In the genomic region with DNA sequence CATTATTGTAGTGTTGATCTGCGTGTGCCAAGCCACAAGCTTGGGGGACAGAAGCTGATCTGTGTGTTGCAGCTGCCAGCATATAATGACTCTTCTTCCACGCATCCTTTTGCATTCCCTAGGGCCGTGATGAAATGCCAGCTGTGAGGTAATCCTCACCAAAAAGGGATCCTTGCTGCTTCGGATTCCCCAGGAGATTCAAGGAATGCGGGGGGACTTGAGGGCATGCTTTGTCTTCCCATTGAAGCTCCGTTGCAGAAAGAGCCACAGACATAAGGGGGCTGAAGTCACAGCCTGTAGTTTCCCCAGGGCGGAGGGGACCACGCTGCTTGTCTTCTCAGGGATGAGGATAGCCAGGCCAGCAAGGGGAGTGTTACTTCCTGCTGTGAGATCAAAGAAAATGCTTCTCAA, we compare ENCODE assay signal across 1 cellular context.
TF ChIP-seq lines count a peak whose summit lies in the region.

No MANE protein-coding gene starts in this region.

TF ChIP-seq in H1, 55 proteins besides CTCF, POLR2A, EP300 and RAD21:
- TF ChIP-seq, protein P1, sequence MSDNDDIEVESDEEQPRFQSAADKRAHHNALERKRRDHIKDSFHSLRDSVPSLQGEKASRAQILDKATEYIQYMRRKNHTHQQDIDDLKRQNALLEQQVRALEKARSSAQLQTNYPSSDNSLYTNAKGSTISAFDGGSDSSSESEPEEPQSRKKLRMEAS (IDR thresholded peaks at IDR 0.05): 0 out of 2 replicates have a peak, but pooled peaks have one; percentile 28
- TF ChIP-seq HDAC6 (IDR thresholded peaks at IDR 0.05; ENCODE audit: low read depth, low read length): no peak
- TF ChIP-seq EZH2 (IDR thresholded peaks at IDR 0.05; ENCODE audit: low read depth, low read length, severe bottlenecking): no peak
- peak; percentile 85 for TF ChIP-seq TBP (IDR thresholded peaks at IDR 0.05; ENCODE audit: low read depth, low read length)
- no peak for TF ChIP-seq SAP30 (IDR thresholded peaks at IDR 0.05; ENCODE audit: insufficient read depth, insufficient replicate concordance, low read length)
- no peak for TF ChIP-seq KDM4A (IDR thresholded peaks at IDR 0.05; ENCODE audit: low read depth, low read length, severe bottlenecking)
- no peak for TF ChIP-seq RBBP5 (IDR thresholded peaks at IDR 0.05; ENCODE audit: borderline replicate concordance, low read depth, low read length)
- TF ChIP-seq, protein P2, sequence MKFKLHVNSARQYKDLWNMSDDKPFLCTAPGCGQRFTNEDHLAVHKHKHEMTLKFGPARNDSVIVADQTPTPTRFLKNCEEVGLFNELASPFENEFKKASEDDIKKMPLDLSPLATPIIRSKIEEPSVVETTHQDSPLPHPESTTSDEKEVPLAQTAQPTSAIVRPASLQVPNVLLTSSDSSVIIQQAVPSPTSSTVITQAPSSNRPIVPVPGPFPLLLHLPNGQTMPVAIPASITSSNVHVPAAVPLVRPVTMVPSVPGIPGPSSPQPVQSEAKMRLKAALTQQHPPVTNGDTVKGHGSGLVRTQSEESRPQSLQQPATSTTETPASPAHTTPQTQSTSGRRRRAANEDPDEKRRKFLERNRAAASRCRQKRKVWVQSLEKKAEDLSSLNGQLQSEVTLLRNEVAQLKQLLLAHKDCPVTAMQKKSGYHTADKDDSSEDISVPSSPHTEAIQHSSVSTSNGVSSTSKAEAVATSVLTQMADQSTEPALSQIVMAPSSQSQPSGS (IDR thresholded peaks at IDR 0.05; ENCODE audit: low read length): no peak
- no peak for TF ChIP-seq BRCA1 (IDR thresholded peaks at IDR 0.05; ENCODE audit: low read depth, low read length)
- no peak for TF ChIP-seq NANOG (IDR thresholded peaks at IDR 0.05; ENCODE audit: insufficient read depth, low read depth, low read length, poor library complexity, severe bottlenecking)
- TF ChIP-seq CBX8 (IDR thresholded peaks at IDR 0.05; ENCODE audit: borderline replicate concordance, low read depth, low read length): no peak
- no peak for TF ChIP-seq SRF (IDR thresholded peaks at IDR 0.05; ENCODE audit: low read depth, low read length)
- TF ChIP-seq SP1 (IDR thresholded peaks at IDR 0.05; ENCODE audit: low read depth, low read length): 0 out of 2 replicates have a peak, but pooled peaks have one; percentile 54
- TF ChIP-seq SIX5 (IDR thresholded peaks at IDR 0.05; ENCODE audit: low read depth, low read length): no peak
- TF ChIP-seq HDAC2 (IDR thresholded peaks at IDR 0.05; ENCODE audit: borderline replicate concordance in 1 of 2, low read depth in 2 of 2, low read length in 2 of 2): no peak
- no peak for TF ChIP-seq GTF2F1 (IDR thresholded peaks at IDR 0.05; ENCODE audit: borderline replicate concordance, low read depth, low read length)
- no peak for TF ChIP-seq CHD1 (IDR thresholded peaks at IDR 0.05; ENCODE audit: low read depth, low read length)
- TF ChIP-seq, protein P3, sequence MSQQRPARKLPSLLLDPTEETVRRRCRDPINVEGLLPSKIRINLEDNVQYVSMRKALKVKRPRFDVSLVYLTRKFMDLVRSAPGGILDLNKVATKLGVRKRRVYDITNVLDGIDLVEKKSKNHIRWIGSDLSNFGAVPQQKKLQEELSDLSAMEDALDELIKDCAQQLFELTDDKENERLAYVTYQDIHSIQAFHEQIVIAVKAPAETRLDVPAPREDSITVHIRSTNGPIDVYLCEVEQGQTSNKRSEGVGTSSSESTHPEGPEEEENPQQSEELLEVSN (IDR thresholded peaks at IDR 0.05): peak; percentile 40; the same call in 1 of the 2 replicates
- TF ChIP-seq TEAD4 (IDR thresholded peaks at IDR 0.05; ENCODE audit: low read depth, low read length): peak; percentile 92
- TF ChIP-seq JUND (IDR thresholded peaks at IDR 0.05; ENCODE audit: low read length): no peak
- TF ChIP-seq ZNF274 (IDR thresholded peaks at IDR 0.05; ENCODE audit: borderline replicate concordance, extremely low read depth, low read length): no peak
- TF ChIP-seq TAF7 (optimal IDR thresholded peaks at IDR 0.05; ENCODE audit: borderline replicate concordance, low read depth, low read length): peak; percentile 24
- TF ChIP-seq TCF12 (IDR thresholded peaks at IDR 0.05; ENCODE audit: low read depth, low read length): 0 out of 2 replicates have a peak, but pooled peaks have one; percentile 61
- TF ChIP-seq GABPA (IDR thresholded peaks at IDR 0.05; ENCODE audit: borderline replicate concordance, insufficient read depth, low read length): no peak
- no peak for TF ChIP-seq TAF1 (IDR thresholded peaks at IDR 0.05; ENCODE audit: low read depth, low read length)
- peak; percentile 51 for TF ChIP-seq CEBPB (IDR thresholded peaks at IDR 0.05; ENCODE audit: low read depth, low read length)
- TF ChIP-seq CREB1 (IDR thresholded peaks at IDR 0.05): 0 out of 2 replicates have a peak, but pooled peaks have one; percentile 37
- TF ChIP-seq, protein P4, sequence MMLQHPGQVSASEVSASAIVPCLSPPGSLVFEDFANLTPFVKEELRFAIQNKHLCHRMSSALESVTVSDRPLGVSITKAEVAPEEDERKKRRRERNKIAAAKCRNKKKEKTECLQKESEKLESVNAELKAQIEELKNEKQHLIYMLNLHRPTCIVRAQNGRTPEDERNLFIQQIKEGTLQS (IDR thresholded peaks at IDR 0.05; ENCODE audit: insufficient read depth, low read depth, low read length): no peak
- no peak for TF ChIP-seq KDM5A (IDR thresholded peaks at IDR 0.05; ENCODE audit: low read length)
- no peak for TF ChIP-seq SP2 (IDR thresholded peaks at IDR 0.05; ENCODE audit: low read length)
- no peak for TF ChIP-seq POLR2AphosphoS5 (IDR thresholded peaks at IDR 0.05; ENCODE audit: low read depth, low read length)
- TF ChIP-seq JUN (IDR thresholded peaks at IDR 0.05; ENCODE audit: low read depth, low read length): no peak
TF ChIP-seq in H1: peak in this region for 9.
